Comparison of ENCODE assay signal across 1 cellular context in the genomic region with DNA sequence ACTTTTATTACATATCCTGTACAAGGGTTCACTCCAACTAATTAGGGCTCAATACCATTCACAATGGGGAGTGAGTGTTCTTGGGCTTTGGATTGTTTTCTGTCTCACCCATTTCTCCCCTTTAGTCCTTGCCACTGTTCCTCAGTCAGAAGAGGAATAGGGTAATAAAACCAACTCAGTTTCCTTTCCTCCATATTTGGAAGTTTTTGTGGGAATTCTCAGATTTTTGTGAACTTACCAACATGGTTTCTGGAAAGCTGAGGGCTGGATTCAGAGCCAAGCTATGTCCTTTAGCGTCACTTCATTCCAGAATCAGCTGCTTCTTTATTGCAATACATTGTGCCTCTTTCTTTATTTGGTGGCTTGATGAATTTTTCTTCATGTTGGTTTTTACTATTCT.
TF ChIP-seq lines count a peak whose summit lies in the region.

No MANE protein-coding gene starts in this region.

TF ChIP-seq in GM23338, 12 proteins besides CTCF, POLR2A, EP300 and RAD21 (continued from another document):
- no peak for TF ChIP-seq ETS1 (IDR thresholded peaks at IDR 0.05)
- TF ChIP-seq ZNF114 (CRISPR knock-in tag; IDR thresholded peaks at IDR 0.05): no peak
- no peak for TF ChIP-seq ZNF331 (CRISPR knock-in tag; IDR thresholded peaks at IDR 0.05; ENCODE audit: low read depth)
- no peak for TF ChIP-seq POLR2AphosphoS5 (IDR thresholded peaks at IDR 0.05; ENCODE audit: low read depth)
- TF ChIP-seq STAT1 (IDR thresholded peaks at IDR 0.05; ENCODE audit: unreplicated experiment): no peak
- TF ChIP-seq REST (IDR thresholded peaks at IDR 0.05; ENCODE audit: unreplicated experiment): no peak
